Comparison of ENCODE assay signal across 9 cellular contexts in the genomic region with DNA sequence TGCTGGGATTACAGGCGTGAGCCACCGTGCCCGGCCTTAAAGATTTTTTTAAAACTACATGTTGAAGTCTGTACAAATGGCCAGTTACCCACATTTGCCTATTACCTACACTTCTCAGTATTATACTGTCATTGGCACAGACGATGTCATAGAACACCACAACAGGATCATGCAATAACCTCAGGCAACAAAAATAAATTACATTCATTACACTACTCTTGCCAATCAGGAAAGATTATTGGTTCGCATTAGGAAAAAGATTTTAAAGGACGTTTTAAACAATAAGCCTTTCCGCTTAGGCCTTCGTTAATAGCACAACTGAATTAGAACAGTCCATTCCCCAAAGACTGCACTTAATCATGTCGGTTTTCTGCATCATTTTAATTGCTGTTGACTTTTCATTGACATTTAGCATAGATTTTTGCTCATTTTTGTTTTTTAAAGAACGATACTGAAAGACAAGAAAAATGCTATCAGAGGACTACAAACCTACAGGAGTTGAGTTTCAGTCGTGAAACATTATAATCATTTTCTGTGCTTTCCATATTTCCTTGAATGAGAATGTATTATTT. TPM values are rescaled to one million over a fixed set of nuclear protein-coding genes. Genes with fewer than 3 reads are reported as not detected.
DNase-seq lines count a peak whose midpoint lies in the region; ATAC-seq, FAIRE-seq and TF ChIP-seq lines count a peak whose summit lies in the region.
"Had no signal": no experiment of that assay in that cellular context is flagged by ENCODE, and none has a peak within 500 bp of the region (broad histone marks: within the 10 kb centered on the region; RNA-seq: fewer than 3 reads in every experiment).

No MANE protein-coding gene starts in this region.

- peaks cover 12% of the 10 kb centered on the region for H3K36me3 Mint-ChIP-seq in activated CD8-positive, alpha-beta memory T cell treated with anti-CD3 and anti-CD28 coated beads, Interleukin-2, amount 10 ng/mL, durations not matched to agents 7 days and 5 days
- H3K36me3 Mint-ChIP-seq in WTC11: peaks cover 9% of the 10 kb centered on the region
- no peaks in the 10 kb centered on the region for H3K36me3 Mint-ChIP-seq in immature natural killer cell

- POLR2A ChIA-PET in WTC11 (lab: Charles Lee): interaction anchor here (0.7 to 1.0 kb wide), 2 partner anchors 323 to 827 kb away, joined by 3 read pairs; no protein-coding TSS in a partner anchor

- peak overlapping the region; percentile 87 for H3K4me3 ChIP-seq in thoracic aorta

- no peaks in the 10 kb centered on the region for H3K9me3 Mint-ChIP-seq in activated CD8-positive, alpha-beta memory T cell treated with anti-CD3 and anti-CD28 coated beads, Interleukin-2, amount 10 ng/mL, durations not matched to agents 7 days and 5 days (ENCODE audit: low read depth)
- H3K9me3 Mint-ChIP-seq in WTC11 (no peaks in the 10 kb centered on the region), immature natural killer cell (no peaks in the 10 kb centered on the region)

- no peak for FAIRE-seq in frontal cortex (lab: Jason Lieb, UNC)
- FAIRE-seq: GM18507 had no signal

- H3K27me3 ChIP-seq in thoracic aorta (replicated peaks; ENCODE audit: insufficient read depth): no peaks in the 10 kb centered on the region

- H3K27ac ChIP-seq in thoracic aorta: peak overlapping the region; percentile 91 to 94

- no peak for DNase-seq in activated CD8-positive, alpha-beta memory T cell treated with anti-CD3 and anti-CD28 coated beads, Interleukin-2, amount 10 ng/mL, durations not matched to agents 7 days and 5 days
- no peak for DNase-seq in activated CD8-positive, alpha-beta memory T cell treated with anti-CD3 and anti-CD28 coated beads, Interleukin-2, amount 50 U/mL, for 48 hours
- DNase-seq in WTC11 (ENCODE audit: low spot score): no peak
- no peak for DNase-seq in immature natural killer cell
- DNase-seq in thoracic aorta (ENCODE audit: low spot score): no peak
- no peak for DNase-seq in frontal cortex (ENCODE audit: low spot score in 2 of 2)
- no peak for DNase-seq in amniotic stem cell (lab: John Stamatoyannopoulos, UW)

- peaks cover 46% of the 10 kb centered on the region for H3K4me1 Mint-ChIP-seq in activated CD8-positive, alpha-beta memory T cell treated with anti-CD3 and anti-CD28 coated beads, Interleukin-2, amount 10 ng/mL, durations not matched to agents 7 days and 5 days
- H3K4me1 Mint-ChIP-seq in WTC11 (peaks cover 28% of the 10 kb centered on the region), immature natural killer cell (peaks cover 44 to 59% of the 10 kb centered on the region in 2 donors)

- no peak for ATAC-seq in activated CD8-positive, alpha-beta memory T cell treated with anti-CD3 and anti-CD28 coated beads, Interleukin-2, amount 10 ng/mL, durations not matched to agents 7 days and 5 days
- ATAC-seq in WTC11 (no peak), thoracic aorta (ENCODE audit: insufficient number of reproducible peaks, low FRiP score, low read depth) (no peak), GM18520 (IDR thresholded peaks at IDR 0.05; ENCODE audit: unreplicated experiment) (no peak)

- peak overlapping the region; percentile 97 for H3K27ac Mint-ChIP-seq in activated CD8-positive, alpha-beta memory T cell treated with anti-CD3 and anti-CD28 coated beads, Interleukin-2, amount 10 ng/mL, durations not matched to agents 7 days and 5 days
- H3K27ac Mint-ChIP-seq in WTC11: peak overlapping the region; percentile 95
- peak overlapping the region; percentile 88 to 99 (median 96) for H3K27ac Mint-ChIP-seq in immature natural killer cell

- TF ChIP-seq CTCF in WTC11 (IDR thresholded peaks at IDR 0.05) (no peak), thoracic aorta (IDR thresholded peaks at IDR 0.05) (no peak)

- peaks cover 26 to 59% of the 10 kb centered on the region in 2 donors for H3K4me1 ChIP-seq in thoracic aorta (ENCODE audit: control insufficient read depth in 1 of 2, low read depth in 2 of 2)

- CTCF ChIA-PET in activated CD8-positive, alpha-beta memory T cell treated with anti-CD3 and anti-CD28 coated beads, Interleukin-2, amount 10 ng/mL, durations not matched to agents 7 days and 5 days (lab: Charles Lee): no interaction called here
- CTCF ChIA-PET in WTC11 (lab: Charles Lee): no interaction called here

- peak overlapping the region; percentile 98 for H3K4me3 Mint-ChIP-seq in activated CD8-positive, alpha-beta memory T cell treated with anti-CD3 and anti-CD28 coated beads, Interleukin-2, amount 10 ng/mL, durations not matched to agents 7 days and 5 days
- H3K4me3 Mint-ChIP-seq in WTC11 (peak overlapping the region; percentile 58), immature natural killer cell (peak overlapping the region; percentile 51 to 99 (median 93))

- no peaks in the 10 kb centered on the region for H3K27me3 Mint-ChIP-seq in activated CD8-positive, alpha-beta memory T cell treated with anti-CD3 and anti-CD28 coated beads, Interleukin-2, amount 10 ng/mL, durations not matched to agents 7 days and 5 days
- H3K27me3 Mint-ChIP-seq in WTC11 (ENCODE audit: low read depth) (no peaks in the 10 kb centered on the region), immature natural killer cell (ENCODE audit: low read depth in 3 of 3) (peaks cover 2 to 16% (median 7%) of the 10 kb centered on the region in 3 donors)

- H3K36me3 ChIP-seq in thoracic aorta: no peaks in the 10 kb centered on the region

- H3K9me3 ChIP-seq in thoracic aorta: no peaks in the 10 kb centered on the region

TF ChIP-seq in WTC11, 78 proteins besides CTCF, POLR2A, EP300 and RAD21:
- TF ChIP-seq TEAD1 (CRISPR knock-in tag; IDR thresholded peaks at IDR 0.05): no peak
- no peak for TF ChIP-seq ZNF121 (CRISPR knock-in tag; IDR thresholded peaks at IDR 0.05)
- TF ChIP-seq ZNF317 (CRISPR knock-in tag; IDR thresholded peaks at IDR 0.05; ENCODE audit: borderline replicate concordance, low read depth): no peak

RNA-seq across cellular contexts. Expression of a gene that starts 0.9 kb away (rescaled TPM):
- 10 to 100 TPM; 79.2 to 80.4 TPM for total RNA-seq in activated CD8-positive, alpha-beta memory T cell treated with anti-CD3 and anti-CD28 coated beads, Interleukin-2, amount 10 ng/mL, durations not matched to agents 7 days and 5 days
- total RNA-seq in WTC11 (2021) (90.9 to 100 TPM (median 99.4 TPM) in 3 replicates), thoracic aorta (100 to 1,000 TPM; 115 to 163 TPM), frontal cortex (307 TPM)
- polyA plus RNA-seq in immature natural killer cell: 10 to 100 TPM; 32.5 to 57.3 (median 33.0) TPM
